Comparison of ENCODE assay signal across 8 cellular contexts in genomic region chr1:117121589-117122296, GRCh38. TPM values are rescaled to one million over a fixed set of nuclear protein-coding genes. Genes with fewer than 3 reads are reported as not detected.
DNase-seq lines count a peak whose midpoint lies in the region; ATAC-seq, FAIRE-seq and TF ChIP-seq lines count a peak whose summit lies in the region.

TRIM45 (minus strand) TSS chr1:117121749; CDS start chr1:117121201, 548 bp downstream.

- peaks cover 5% of the 10 kb centered on the region for H3K27me3 ChIP-seq in ACC112 (ENCODE audit: insufficient read depth, low read length)
- H3K27me3 ChIP-seq in WERI-Rb-1 (ENCODE audit: insufficient read depth, low read depth, severe bottlenecking): no peaks in the 10 kb centered on the region
- no peaks in the 10 kb centered on the region for H3K27me3 ChIP-seq in mammary epithelial cell (ENCODE audit: insufficient read depth, low read length)
- peaks cover 0 to 2% of the 10 kb centered on the region in 2 donors for H3K27me3 ChIP-seq in small intestine (ENCODE audit: control insufficient read depth in 2 of 2, insufficient read depth in 2 of 2, low read length in 2 of 2)

- H3K36me3 ChIP-seq in ACC112 (ENCODE audit: insufficient read depth, low read length) (0 out of 2 replicates have a peak, but pooled peaks cover 4% of the 10 kb centered on the region), WERI-Rb-1 (no peaks in the 10 kb centered on the region; the same call in none of the 2 replicates), mammary epithelial cell (ENCODE audit: insufficient read depth, low read length) (no peaks in the 10 kb centered on the region), small intestine (ENCODE audit: control insufficient read depth in 2 of 2, insufficient read depth in 2 of 2, low read length in 2 of 2) (no peaks in the 10 kb centered on the region)

- CTCF ChIA-PET in mammary epithelial cell (lab: Charles Lee; ENCODE audit: low non-redundant PET): interaction anchor here (0.5 kb wide), 1 partner anchor 62 kb away, joined by 3 read pairs; the partner anchor contains the start of gene TTF2

- intact Hi-C loops in mammary epithelial cell (cut with micrococcal nuclease): loop anchor here (1.0 to 10.0 kb wide), 4 partner anchors 45 to 397 kb away; no protein-coding TSS in a partner anchor

- peak within 1 kb of the TSS; percentile 77 for H3K4me2 ChIP-seq in mammary epithelial cell (ENCODE audit: insufficient read depth, low read depth, low read length)

- H3K4me3 ChIP-seq in ACC112 (ENCODE audit: low read depth, low read length): peak within 1 kb of the TSS; percentile 96
- H3K4me3 ChIP-seq in WERI-Rb-1 (ENCODE audit: low read depth, low read length): peak within 1 kb of the TSS; percentile 86
- peak within 1 kb of the TSS; percentile 62 to 82 (median 66) for H3K4me3 ChIP-seq in mammary epithelial cell (replicated peaks in 1 of 3; ENCODE audit: insufficient read depth in 1 of 3, low read depth in 2 of 3, low read length in 3 of 3)
- peak within 1 kb of the TSS; percentile 58 to 73 for H3K4me3 ChIP-seq in small intestine (ENCODE audit: low read depth in 1 of 2, low read length in 2 of 2)

- no peaks in the 10 kb centered on the region for H4K20me1 ChIP-seq in mammary epithelial cell (ENCODE audit: insufficient read depth, low read length)

- peak within 1 kb of the TSS; percentile 65 for H3K9ac ChIP-seq in mammary epithelial cell (ENCODE audit: insufficient read depth, low read length)

- H3K27ac ChIP-seq in ACC112 (ENCODE audit: low read depth, low read length) (peak within 1 kb of the TSS; percentile 90), WERI-Rb-1 (peak within 1 kb of the TSS; percentile 98), mammary epithelial cell (ENCODE audit: insufficient read depth, low read depth, low read length) (peak within 1 kb of the TSS; percentile 70), small intestine (ENCODE audit: low read depth in 1 of 2, low read length in 1 of 2) (peak within 1 kb of the TSS; percentile 64 to 94)

- DNase-seq in NCI-H2171 (lab: John Stamatoyannopoulos, UW) (peak; percentile 93), WERI-Rb-1 (peak; percentile 96), mammary epithelial cell (peak; percentile 97), iPS-NIHi11 (ENCODE audit: low spot score) (peak; percentile 92), small intestine (peak; percentile 97)

- no TSS peak for BruUV-seq in mammary epithelial cell (replicated peaks; lab: Mats Ljungman, UMichigan)

- H3K9me3 ChIP-seq in WERI-Rb-1 (ENCODE audit: severe bottlenecking) (no peaks in the 10 kb centered on the region), mammary epithelial cell (replicated peaks; ENCODE audit: insufficient read depth, low read length) (no peaks in the 10 kb centered on the region), small intestine (ENCODE audit: control insufficient read depth, low read depth) (no peaks in the 10 kb centered on the region)

- no peak for FAIRE-seq in small intestine (lab: Jason Lieb, UNC)

- H3K4me1 ChIP-seq in ACC112 (ENCODE audit: control insufficient read depth, insufficient read depth, low read length, unreplicated experiment): peaks cover 15% of the 10 kb centered on the region
- peaks cover 8% of the 10 kb centered on the region for H3K4me1 ChIP-seq in mammary epithelial cell (ENCODE audit: insufficient read depth, low read length)
- H3K4me1 ChIP-seq in small intestine (ENCODE audit: control insufficient read depth in 2 of 2, insufficient read depth in 1 of 2, low read depth in 1 of 2, low read length in 1 of 2): peaks cover 4 to 5% of the 10 kb centered on the region in 2 donors

- no peaks in the 10 kb centered on the region for H3K79me2 ChIP-seq in ACC112 (ENCODE audit: control insufficient read depth, insufficient read depth, low read length, unreplicated experiment)
- H3K79me2 ChIP-seq in mammary epithelial cell (ENCODE audit: insufficient read depth, low read length): no peaks in the 10 kb centered on the region

- peak within 1 kb of the TSS; percentile 99 for H2AFZ ChIP-seq in ACC112 (ENCODE audit: low read length, unreplicated experiment)
- peak within 1 kb of the TSS; percentile 93 for H2AFZ ChIP-seq in mammary epithelial cell (ENCODE audit: low read depth, low read length)

- ATAC-seq in GM18858 (IDR thresholded peaks at IDR 0.05; ENCODE audit: unreplicated experiment): peak; percentile 72
- peak; percentile 86 for ATAC-seq in HG03095 (IDR thresholded peaks at IDR 0.05; ENCODE audit: unreplicated experiment)

- 1% methylated on average over 21 of the region's 70 CpGs for WGBS in mammary epithelial cell (ENCODE audit: low coverage, missing lambda C conversion rate)
- 0 to 1% (median 0%) methylated on average over 55 to 70 of the region's 70 CpGs for WGBS in small intestine, 3 donors

- dilution Hi-C loops in mammary epithelial cell (cut with HindIII; ENCODE audit: low sequenced_read_pairs): no loop called here

- in situ Hi-C loops in mammary epithelial cell (cut with MboI; ENCODE audit: low sequenced_read_pairs in 2 of 2): no loop called here

- TF ChIP-seq CTCF in WERI-Rb-1 (IDR thresholded peaks at IDR 0.05; ENCODE audit: low read depth, low read length) (peak; percentile 79), mammary epithelial cell (conservative IDR thresholded peaks at IDR 0.05 in 1 of 2, IDR thresholded peaks at IDR 0.05 in 1 of 2; ENCODE audit: extremely low read depth in 1 of 2, insufficient read depth in 1 of 2, low read depth in 1 of 2, low read length in 2 of 2) (peak; percentile 40 to 80)

RNA-seq across cellular contexts. Expression of gene TRIM45, which starts in this region (rescaled TPM):
- total RNA-seq in mammary epithelial cell: 1 to 10 TPM; 2.7 to 4.0 TPM
- 1.8 TPM for polyA plus RNA-seq in mammary epithelial cell
- 2.9 TPM for polyA minus RNA-seq in mammary epithelial cell
- polyA plus RNA-seq in small intestine: 1 to 10 TPM; 1.9 to 4.7 (median 3.2) TPM

Comparison
In these comparisons a context has a peak if more than half of its experiments do, and no peak if none do; other contexts are left out.
1. Peak in every context shown above with its lines: DNase-seq, ATAC-seq, H3K4me3 ChIP-seq and H3K27ac ChIP-seq.